Comparison of ENCODE assay signal across 1 cellular context in the genomic region with DNA sequence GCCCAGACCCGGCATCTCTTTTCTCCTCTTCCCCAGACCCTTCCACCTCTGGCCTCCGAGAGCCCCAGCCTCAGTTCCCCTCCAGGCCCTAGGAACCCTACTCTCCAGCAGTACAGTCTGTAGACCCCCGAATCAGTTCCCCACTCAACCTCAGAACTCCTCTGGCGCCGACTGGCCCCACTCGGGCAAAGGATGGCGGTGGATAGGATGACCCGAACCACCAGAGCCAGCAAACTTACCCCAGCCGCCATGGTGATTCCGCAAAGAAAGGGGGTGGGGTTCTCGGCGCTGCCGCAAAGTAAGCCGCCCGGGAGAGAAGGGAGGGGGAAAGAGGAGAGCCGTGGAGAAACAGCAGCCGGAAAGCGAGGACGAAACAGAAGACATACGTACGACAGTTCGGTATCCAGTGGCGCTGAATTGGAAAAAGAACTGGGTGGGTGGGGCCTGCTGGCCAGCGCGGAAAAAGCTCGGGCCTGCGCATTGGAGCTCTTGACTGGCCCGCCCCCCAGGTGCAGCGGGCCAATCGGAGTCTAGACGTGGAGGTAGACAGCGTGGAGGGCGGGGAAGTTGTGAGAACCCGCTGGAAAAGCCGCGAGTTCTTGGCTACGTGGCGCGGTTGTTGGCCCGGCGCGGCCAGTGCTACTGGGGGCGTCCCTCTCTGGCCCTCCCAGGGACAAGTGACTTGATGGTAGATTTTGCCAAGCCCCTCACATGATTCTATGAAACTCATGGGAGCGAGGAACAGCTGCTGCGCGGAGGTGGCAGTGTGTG.
TF ChIP-seq lines count a peak whose summit lies in the region.

A gene with protein sequence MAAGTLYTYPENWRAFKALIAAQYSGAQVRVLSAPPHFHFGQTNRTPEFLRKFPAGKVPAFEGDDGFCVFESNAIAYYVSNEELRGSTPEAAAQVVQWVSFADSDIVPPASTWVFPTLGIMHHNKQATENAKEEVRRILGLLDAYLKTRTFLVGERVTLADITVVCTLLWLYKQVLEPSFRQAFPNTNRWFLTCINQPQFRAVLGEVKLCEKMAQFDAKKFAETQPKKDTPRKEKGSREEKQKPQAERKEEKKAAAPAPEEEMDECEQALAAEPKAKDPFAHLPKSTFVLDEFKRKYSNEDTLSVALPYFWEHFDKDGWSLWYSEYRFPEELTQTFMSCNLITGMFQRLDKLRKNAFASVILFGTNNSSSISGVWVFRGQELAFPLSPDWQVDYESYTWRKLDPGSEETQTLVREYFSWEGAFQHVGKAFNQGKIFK (minus strand): TSS at position 300 of the 771 bp plus-strand sequence. CDS start 49 bp downstream, at position 251.

TF ChIP-seq in K562, 482 proteins besides CTCF, POLR2A, EP300 and RAD21 (continued from another document and continues in another):
- TF ChIP-seq, protein P1, sequence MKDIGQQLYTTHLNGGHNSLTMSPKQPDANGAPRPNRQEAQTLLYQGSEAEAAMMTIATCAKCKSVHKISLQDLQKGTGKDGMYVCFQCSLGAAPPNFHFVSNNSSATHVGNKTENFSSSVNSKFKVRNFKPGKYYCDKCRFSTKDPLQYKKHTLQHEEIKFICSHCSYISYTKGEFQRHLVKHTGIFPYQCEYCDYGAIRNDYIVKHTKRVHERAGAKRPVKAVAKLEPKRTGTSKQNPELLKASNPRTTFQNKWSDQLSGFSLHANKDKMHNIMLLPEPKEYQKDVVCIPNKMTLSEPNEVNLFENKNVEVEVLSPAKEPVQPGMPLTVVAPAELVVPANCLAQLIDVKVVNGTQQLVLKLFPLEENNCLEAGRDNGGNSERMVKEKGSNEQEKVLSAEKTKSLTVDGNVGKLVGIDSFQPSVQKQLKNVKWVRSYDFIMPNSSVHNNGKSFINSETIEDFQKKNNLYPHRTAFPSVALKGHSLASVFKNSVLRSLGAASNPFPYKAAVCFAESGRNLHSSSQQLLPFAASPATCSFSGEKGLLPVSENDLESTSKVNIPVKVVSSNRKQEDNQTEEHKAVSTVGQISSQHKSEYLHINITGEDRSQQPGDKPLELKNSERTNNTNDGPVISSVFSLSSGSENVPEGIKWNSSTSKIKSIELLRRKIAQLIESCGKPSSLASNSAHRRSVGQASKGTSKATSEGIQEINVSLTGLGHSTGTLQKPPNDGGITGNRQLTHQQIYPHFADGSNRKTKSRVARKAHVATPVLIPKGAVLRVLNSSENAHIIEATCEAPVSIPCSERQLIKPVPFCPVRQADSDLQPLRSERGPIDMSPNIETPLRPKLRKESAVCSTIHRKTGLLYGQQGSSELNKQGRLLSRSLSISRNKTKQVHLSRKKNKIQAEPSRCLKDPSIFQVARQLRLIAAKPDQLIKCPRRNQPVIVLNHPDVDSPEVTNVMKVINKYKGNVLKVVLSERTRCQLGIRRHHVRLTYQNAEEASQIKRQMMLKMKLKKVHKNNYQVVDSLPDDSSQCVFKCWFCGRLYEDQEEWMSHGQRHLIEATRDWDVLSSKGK (CRISPR knock-in tag; IDR thresholded peaks at IDR 0.05) = no peak
- TF ChIP-seq, protein P2, sequence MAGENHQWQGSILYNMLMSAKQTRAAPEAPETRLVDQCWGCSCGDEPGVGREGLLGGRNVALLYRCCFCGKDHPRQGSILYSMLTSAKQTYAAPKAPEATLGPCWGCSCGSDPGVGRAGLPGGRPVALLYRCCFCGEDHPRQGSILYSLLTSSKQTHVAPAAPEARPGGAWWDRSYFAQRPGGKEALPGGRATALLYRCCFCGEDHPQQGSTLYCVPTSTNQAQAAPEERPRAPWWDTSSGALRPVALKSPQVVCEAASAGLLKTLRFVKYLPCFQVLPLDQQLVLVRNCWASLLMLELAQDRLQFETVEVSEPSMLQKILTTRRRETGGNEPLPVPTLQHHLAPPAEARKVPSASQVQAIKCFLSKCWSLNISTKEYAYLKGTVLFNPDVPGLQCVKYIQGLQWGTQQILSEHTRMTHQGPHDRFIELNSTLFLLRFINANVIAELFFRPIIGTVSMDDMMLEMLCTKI (IDR thresholded peaks at IDR 0.05; ENCODE audit: partially characterized antibody) = no peak
- TF ChIP-seq MCM5 (IDR thresholded peaks at IDR 0.05; ENCODE audit: low read depth) (no peak), GTF2E2 (tag; IDR thresholded peaks at IDR 0.05) (peak; percentile 83), CBFB (CRISPR knock-in tag; IDR thresholded peaks at IDR 0.05) (no peak; the same call in 1 of the 2 replicates), CCAR2 (IDR thresholded peaks at IDR 0.05; ENCODE audit: low read depth, low read length) (no peak), ZNF121 (CRISPR knock-in tag; conservative IDR thresholded peaks at IDR 0.05) (no peak), NFXL1 (CRISPR knock-in tag; IDR thresholded peaks at IDR 0.05) (no peak), BMI1 (IDR thresholded peaks at IDR 0.05; ENCODE audit: low read length) (no peak; the same call in 1 of the 2 replicates), ZNF354B (CRISPR knock-in tag; IDR thresholded peaks at IDR 0.05) (no peak), NUFIP1 (IDR thresholded peaks at IDR 0.05; ENCODE audit: partially characterized antibody) (no peak), KLF1 (tag; IDR thresholded peaks at IDR 0.05) (no peak), TEAD1 (CRISPR knock-in tag; IDR thresholded peaks at IDR 0.05) (0 out of 4 replicates have a peak, but pooled peaks of 1 of the 2 experiments have one; percentile 12), TFAM (CRISPR knock-in tag; conservative IDR thresholded peaks at IDR 0.05) (no peak), SRSF1 (IDR thresholded peaks at IDR 0.05; ENCODE audit: low read depth, low read length) (no peak), NFRKB (IDR thresholded peaks at IDR 0.05; ENCODE audit: low read depth) (peak; percentile 87), NCOR1 (IDR thresholded peaks at IDR 0.05) (peak; percentile 33; the same call in 1 of the 2 replicates), GATAD2B (IDR thresholded peaks at IDR 0.05; ENCODE audit: borderline replicate concordance) (no peak), ETV6 (IDR thresholded peaks at IDR 0.05; ENCODE audit: borderline replicate concordance in 1 of 2, low read depth in 2 of 2, low read length in 1 of 2) (no peak), ETV6 (CRISPR knock-in tag; IDR thresholded peaks at IDR 0.05; ENCODE audit: borderline replicate concordance) (peak; percentile 16; the same call in 1 of the 2 replicates), MIER1 (IDR thresholded peaks at IDR 0.05; ENCODE audit: low read depth) (peak; percentile 53; the same call in 1 of the 2 replicates)
- TF ChIP-seq, protein P3, sequence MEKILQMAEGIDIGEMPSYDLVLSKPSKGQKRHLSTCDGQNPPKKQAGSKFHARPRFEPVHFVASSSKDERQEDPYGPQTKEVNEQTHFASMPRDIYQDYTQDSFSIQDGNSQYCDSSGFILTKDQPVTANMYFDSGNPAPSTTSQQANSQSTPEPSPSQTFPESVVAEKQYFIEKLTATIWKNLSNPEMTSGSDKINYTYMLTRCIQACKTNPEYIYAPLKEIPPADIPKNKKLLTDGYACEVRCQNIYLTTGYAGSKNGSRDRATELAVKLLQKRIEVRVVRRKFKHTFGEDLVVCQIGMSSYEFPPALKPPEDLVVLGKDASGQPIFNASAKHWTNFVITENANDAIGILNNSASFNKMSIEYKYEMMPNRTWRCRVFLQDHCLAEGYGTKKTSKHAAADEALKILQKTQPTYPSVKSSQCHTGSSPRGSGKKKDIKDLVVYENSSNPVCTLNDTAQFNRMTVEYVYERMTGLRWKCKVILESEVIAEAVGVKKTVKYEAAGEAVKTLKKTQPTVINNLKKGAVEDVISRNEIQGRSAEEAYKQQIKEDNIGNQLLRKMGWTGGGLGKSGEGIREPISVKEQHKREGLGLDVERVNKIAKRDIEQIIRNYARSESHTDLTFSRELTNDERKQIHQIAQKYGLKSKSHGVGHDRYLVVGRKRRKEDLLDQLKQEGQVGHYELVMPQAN (IDR thresholded peaks at IDR 0.05; ENCODE audit: borderline replicate concordance) = peak; percentile 65
- TF ChIP-seq, protein P4, sequence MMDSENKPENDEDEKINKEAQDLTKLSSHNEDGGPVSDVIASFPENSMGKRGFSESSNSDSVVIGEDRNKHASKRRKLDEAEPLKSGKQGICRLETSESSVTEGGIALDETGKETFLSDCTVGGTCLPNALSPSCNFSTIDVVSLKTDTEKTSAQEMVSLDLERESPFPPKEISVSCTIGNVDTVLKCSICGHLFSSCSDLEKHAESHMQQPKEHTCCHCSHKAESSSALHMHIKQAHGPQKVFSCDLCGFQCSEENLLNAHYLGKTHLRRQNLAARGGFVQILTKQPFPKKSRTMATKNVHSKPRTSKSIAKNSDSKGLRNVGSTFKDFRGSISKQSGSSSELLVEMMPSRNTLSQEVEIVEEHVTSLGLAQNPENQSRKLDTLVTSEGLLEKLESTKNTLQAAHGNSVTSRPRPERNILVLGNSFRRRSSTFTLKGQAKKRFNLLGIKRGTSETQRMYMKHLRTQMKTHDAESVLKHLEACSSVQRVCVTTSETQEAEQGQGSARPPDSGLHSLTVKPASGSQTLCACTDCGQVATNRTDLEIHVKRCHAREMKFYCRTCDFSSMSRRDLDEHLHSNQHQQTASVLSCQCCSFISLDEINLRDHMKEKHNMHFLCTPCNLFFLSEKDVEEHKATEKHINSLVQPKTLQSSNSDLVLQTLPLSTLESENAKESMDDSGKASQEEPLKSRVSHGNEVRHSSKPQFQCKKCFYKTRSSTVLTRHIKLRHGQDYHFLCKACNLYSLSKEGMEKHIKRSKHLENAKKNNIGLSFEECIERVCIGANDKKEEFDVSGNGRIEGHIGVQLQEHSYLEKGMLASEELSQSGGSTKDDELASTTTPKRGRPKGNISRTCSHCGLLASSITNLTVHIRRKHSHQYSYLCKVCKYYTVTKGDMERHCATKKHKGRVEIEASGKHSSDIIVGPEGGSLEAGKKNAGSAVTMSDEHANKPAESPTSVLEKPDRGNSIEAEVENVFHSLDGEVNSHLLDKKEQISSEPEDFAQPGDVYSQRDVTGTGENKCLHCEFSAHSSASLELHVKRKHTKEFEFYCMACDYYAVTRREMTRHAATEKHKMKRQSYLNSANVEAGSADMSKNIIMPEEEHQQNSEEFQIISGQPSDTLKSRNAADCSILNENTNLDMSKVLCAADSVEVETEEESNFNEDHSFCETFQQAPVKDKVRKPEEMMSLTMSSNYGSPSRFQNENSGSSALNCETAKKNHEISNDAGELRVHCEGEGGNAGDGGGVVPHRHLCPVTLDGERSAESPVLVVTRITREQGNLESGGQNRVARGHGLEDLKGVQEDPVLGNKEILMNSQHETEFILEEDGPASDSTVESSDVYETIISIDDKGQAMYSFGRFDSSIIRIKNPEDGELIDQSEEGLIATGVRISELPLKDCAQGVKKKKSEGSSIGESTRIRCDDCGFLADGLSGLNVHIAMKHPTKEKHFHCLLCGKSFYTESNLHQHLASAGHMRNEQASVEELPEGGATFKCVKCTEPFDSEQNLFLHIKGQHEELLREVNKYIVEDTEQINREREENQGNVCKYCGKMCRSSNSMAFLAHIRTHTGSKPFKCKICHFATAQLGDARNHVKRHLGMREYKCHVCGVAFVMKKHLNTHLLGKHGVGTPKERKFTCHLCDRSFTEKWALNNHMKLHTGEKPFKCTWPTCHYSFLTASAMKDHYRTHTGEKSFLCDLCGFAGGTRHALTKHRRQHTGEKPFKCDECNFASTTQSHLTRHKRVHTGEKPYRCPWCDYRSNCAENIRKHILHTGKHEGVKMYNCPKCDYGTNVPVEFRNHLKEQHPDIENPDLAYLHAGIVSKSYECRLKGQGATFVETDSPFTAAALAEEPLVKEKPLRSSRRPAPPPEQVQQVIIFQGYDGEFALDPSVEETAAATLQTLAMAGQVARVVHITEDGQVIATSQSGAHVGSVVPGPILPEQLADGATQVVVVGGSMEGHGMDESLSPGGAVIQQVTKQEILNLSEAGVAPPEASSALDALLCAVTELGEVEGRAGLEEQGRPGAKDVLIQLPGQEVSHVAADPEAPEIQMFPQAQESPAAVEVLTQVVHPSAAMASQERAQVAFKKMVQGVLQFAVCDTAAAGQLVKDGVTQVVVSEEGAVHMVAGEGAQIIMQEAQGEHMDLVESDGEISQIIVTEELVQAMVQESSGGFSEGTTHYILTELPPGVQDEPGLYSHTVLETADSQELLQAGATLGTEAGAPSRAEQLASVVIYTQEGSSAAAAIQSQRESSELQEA (IDR thresholded peaks at IDR 0.05; ENCODE audit: low read depth) = no peak
- TF ChIP-seq, protein P5, sequence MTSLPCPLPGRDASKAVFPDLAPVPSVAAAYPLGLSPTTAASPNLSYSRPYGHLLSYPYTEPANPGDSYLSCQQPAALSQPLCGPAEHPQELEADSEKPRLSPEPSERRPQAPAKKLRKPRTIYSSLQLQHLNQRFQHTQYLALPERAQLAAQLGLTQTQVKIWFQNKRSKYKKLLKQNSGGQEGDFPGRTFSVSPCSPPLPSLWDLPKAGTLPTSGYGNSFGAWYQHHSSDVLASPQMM (CRISPR knock-in tag; IDR thresholded peaks at IDR 0.05) = no peak
- TF ChIP-seq, protein P6, sequence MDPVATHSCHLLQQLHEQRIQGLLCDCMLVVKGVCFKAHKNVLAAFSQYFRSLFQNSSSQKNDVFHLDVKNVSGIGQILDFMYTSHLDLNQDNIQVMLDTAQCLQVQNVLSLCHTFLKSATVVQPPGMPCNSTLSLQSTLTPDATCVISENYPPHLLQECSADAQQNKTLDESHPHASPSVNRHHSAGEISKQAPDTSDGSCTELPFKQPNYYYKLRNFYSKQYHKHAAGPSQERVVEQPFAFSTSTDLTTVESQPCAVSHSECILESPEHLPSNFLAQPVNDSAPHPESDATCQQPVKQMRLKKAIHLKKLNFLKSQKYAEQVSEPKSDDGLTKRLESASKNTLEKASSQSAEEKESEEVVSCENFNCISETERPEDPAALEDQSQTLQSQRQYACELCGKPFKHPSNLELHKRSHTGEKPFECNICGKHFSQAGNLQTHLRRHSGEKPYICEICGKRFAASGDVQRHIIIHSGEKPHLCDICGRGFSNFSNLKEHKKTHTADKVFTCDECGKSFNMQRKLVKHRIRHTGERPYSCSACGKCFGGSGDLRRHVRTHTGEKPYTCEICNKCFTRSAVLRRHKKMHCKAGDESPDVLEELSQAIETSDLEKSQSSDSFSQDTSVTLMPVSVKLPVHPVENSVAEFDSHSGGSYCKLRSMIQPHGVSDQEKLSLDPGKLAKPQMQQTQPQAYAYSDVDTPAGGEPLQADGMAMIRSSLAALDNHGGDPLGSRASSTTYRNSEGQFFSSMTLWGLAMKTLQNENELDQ (CRISPR knock-in tag; IDR thresholded peaks at IDR 0.05; ENCODE audit: borderline replicate concordance) = no peak
- TF ChIP-seq, protein P7, sequence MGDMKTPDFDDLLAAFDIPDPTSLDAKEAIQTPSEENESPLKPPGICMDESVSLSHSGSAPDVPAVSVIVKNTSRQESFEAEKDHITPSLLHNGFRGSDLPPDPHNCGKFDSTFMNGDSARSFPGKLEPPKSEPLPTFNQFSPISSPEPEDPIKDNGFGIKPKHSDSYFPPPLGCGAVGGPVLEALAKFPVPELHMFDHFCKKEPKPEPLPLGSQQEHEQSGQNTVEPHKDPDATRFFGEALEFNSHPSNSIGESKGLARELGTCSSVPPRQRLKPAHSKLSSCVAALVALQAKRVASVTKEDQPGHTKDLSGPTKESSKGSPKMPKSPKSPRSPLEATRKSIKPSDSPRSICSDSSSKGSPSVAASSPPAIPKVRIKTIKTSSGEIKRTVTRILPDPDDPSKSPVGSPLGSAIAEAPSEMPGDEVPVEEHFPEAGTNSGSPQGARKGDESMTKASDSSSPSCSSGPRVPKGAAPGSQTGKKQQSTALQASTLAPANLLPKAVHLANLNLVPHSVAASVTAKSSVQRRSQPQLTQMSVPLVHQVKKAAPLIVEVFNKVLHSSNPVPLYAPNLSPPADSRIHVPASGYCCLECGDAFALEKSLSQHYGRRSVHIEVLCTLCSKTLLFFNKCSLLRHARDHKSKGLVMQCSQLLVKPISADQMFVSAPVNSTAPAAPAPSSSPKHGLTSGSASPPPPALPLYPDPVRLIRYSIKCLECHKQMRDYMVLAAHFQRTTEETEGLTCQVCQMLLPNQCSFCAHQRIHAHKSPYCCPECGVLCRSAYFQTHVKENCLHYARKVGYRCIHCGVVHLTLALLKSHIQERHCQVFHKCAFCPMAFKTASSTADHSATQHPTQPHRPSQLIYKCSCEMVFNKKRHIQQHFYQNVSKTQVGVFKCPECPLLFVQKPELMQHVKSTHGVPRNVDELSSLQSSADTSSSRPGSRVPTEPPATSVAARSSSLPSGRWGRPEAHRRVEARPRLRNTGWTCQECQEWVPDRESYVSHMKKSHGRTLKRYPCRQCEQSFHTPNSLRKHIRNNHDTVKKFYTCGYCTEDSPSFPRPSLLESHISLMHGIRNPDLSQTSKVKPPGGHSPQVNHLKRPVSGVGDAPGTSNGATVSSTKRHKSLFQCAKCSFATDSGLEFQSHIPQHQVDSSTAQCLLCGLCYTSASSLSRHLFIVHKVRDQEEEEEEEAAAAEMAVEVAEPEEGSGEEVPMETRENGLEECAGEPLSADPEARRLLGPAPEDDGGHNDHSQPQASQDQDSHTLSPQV (IDR thresholded peaks at IDR 0.05) = no peak
